ENCODE assay signal across 29 cellular contexts in genomic region chr11:125922156-125922555, GRCh38. TPM values are rescaled to one million over a fixed set of nuclear protein-coding genes. Genes with fewer than 3 reads are reported as not detected.
"Had no signal": no experiment of that assay in that cellular context is flagged by ENCODE, and none has a peak within 500 bp of the region (broad histone marks: within the 10 kb centered on the region; RNA-seq: fewer than 3 reads in every experiment).

No MANE protein-coding gene starts in this region.

- H3K36me3 ChIP-seq: esophagus squamous epithelium, gastrocnemius medialis, heart right ventricle, left lung, lower lobe of right lung had no signal

- H3K27me3 ChIP-seq: dorsolateral prefrontal cortex had no signal

- FAIRE-seq: colon, endothelial cell of umbilical vein, islet of Langerhans, keratinocyte had no signal

- H3K9me3 ChIP-seq: esophagus squamous epithelium, gastrocnemius medialis, heart right ventricle, left lung, lower lobe of right lung, mucosa of descending colon had no signal

- H3K27ac ChIP-seq: coronary artery, esophagus squamous epithelium, gastrocnemius medialis, heart right ventricle, left lung, lower lobe of right lung had no signal

- H3K4me1 ChIP-seq: esophagus squamous epithelium, gastrocnemius medialis, heart right ventricle, left lung, lower lobe of right lung had no signal

- DNase-seq: dermis blood vessel endothelial cell; dorsolateral prefrontal cortex; effector CD4-positive, alpha-beta T cell; effector memory CD4-positive, alpha-beta T cell; esophagus squamous epithelium; foreskin fibroblast; foreskin melanocyte; gastrocnemius medialis; glutamatergic neuron; heart right ventricle; hippocampal formation; left cardiac atrium; left lung; left ventricle myocardium superior; lower lobe of right lung; mesenchymal stem cell; mucosa of descending colon had no signal

- H3K4me3 ChIP-seq: coronary artery, dorsolateral prefrontal cortex, esophagus squamous epithelium, gastrocnemius medialis, heart right ventricle, left lung, lower lobe of right lung, mucosa of descending colon had no signal

- ATAC-seq: heart right ventricle, left cardiac atrium, left lung, left ventricle myocardium superior, lower lobe of right lung, mucosa of descending colon had no signal

RNA-seq across cellular contexts. Expression of gene DDX25, which starts 17.8 kb away (rescaled TPM):
- total RNA-seq: dermis blood vessel endothelial cell, endothelial cell of umbilical vein, epithelial cell of proximal tubule, gastrocnemius medialis, glomerular endothelial cell, heart right ventricle, left ventricle myocardium superior, lower lobe of right lung, mesenteric fat pad, myocyte had no signal
- polyA plus RNA-seq: endothelial cell of umbilical vein had no signal

RNA-seq across cellular contexts. Expression of gene VSIG10L2, which starts 23.7 kb away (rescaled TPM):
- total RNA-seq: dermis blood vessel endothelial cell, endothelial cell of umbilical vein, epithelial cell of proximal tubule, glomerular endothelial cell, kidney epithelial cell, left ventricle myocardium superior, lower lobe of right lung, lung microvascular endothelial cell, mesenteric fat pad, mesothelial cell of epicardium, myocyte had no signal
- polyA plus RNA-seq: endothelial cell of umbilical vein had no signal
